Comparison of ENCODE assay signal across 1 cellular context in the genomic region with DNA sequence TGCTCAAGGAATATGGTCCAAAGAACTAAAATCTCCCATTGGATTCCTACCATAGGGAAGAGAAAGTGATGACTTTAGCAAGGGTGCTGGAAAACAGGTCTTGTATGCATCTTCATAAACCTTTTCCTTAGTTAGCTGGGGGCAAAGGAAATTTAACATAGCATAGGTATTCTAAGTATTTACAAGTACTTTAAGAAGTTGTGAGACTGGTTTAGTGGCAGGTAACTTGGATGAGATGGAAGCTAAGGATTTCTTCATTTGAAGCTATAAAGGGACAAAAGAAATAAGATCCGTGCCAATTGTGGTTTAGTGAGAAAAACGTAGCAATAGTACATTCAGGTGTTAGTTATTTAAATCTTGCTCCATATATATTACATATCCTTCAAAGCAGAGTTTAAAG.
TF ChIP-seq lines count a peak whose summit lies in the region.

No MANE protein-coding gene starts in this region.

TF ChIP-seq in GM23338, 12 proteins besides CTCF, POLR2A, EP300 and RAD21 (continued from another document):
- no peak for TF ChIP-seq ZNF114 (CRISPR knock-in tag; IDR thresholded peaks at IDR 0.05)
